9 cellular contexts compared by ENCODE assay signal in genomic region chr3:4898454-4899313, GRCh38.
DNase-seq lines count a peak whose midpoint lies in the region; ATAC-seq, FAIRE-seq and TF ChIP-seq lines count a peak whose summit lies in the region.
"Had no signal": no experiment of that assay in that cellular context is flagged by ENCODE, and none has a peak within 500 bp of the region (broad histone marks: within the 10 kb centered on the region; RNA-seq: fewer than 3 reads in every experiment).

No MANE protein-coding gene starts in this region.

- FAIRE-seq in astrocyte (lab: Jason Lieb, UNC) (no peak), frontal cortex (lab: Jason Lieb, UNC) (no peak)

- H3K9me3 ChIP-seq in DND-41 (ENCODE audit: insufficient read depth, low read length, severe bottlenecking) (no peaks in the 10 kb centered on the region), astrocyte (ENCODE audit: insufficient read depth, low read depth, low read length) (no peaks in the 10 kb centered on the region)

- H3K36me3 Mint-ChIP-seq in astrocyte (ENCODE audit: low read depth, unreplicated experiment) = no peaks in the 10 kb centered on the region

- H3K79me2 ChIP-seq in DND-41 (ENCODE audit: insufficient read depth, low read length) = no peaks in the 10 kb centered on the region
- no peaks in the 10 kb centered on the region for H3K79me2 ChIP-seq in astrocyte (ENCODE audit: insufficient read depth, low read length)

- H3K4me1 Mint-ChIP-seq in astrocyte (ENCODE audit: low read depth, unreplicated experiment) = peaks cover 22% of the 10 kb centered on the region
- peaks cover 68% of the 10 kb centered on the region for H3K4me1 Mint-ChIP-seq in stimulated activated naive CD8-positive, alpha-beta T cell treated with anti-CD3 and anti-CD28 coated beads, Interleukin-15, amount 100 ng/mL, for 72 hours

- H3K27ac ChIP-seq in DND-41 (ENCODE audit: low read length) = no peak overlapping the region
- no peak overlapping the region for H3K27ac ChIP-seq in astrocyte (ENCODE audit: low read depth, low read length)
- H3K27ac ChIP-seq: HL-60 had no signal

- TF ChIP-seq CTCF in DND-41 (IDR thresholded peaks at IDR 0.05; ENCODE audit: borderline replicate concordance, extremely low read depth, low read length, poor library complexity, severe bottlenecking) (no peak), astrocyte (IDR thresholded peaks at IDR 0.05; ENCODE audit: insufficient read depth, low read depth, low read length) (no peak)

- no peaks in the 10 kb centered on the region for H3K9me3 Mint-ChIP-seq in astrocyte (ENCODE audit: unreplicated experiment)
- peaks cover 0 to 5% of the 10 kb centered on the region in 2 donors for H3K9me3 Mint-ChIP-seq in stimulated activated naive CD8-positive, alpha-beta T cell treated with anti-CD3 and anti-CD28 coated beads, Interleukin-15, amount 100 ng/mL, for 72 hours

- no peak overlapping the region for H3K4me3 ChIP-seq in DND-41 (ENCODE audit: low read depth in 1 of 2, low read length in 2 of 2)
- H3K4me3 ChIP-seq in astrocyte (ENCODE audit: insufficient read depth, low read depth, low read length) = no peak overlapping the region

- peak overlapping the region; percentile 70 for H3K27ac Mint-ChIP-seq in astrocyte (ENCODE audit: unreplicated experiment)
- H3K27ac Mint-ChIP-seq in stimulated activated naive CD8-positive, alpha-beta T cell treated with anti-CD3 and anti-CD28 coated beads, Interleukin-15, amount 100 ng/mL, for 72 hours = peak overlapping the region; percentile 4 to 88

- no peaks in the 10 kb centered on the region for H3K27me3 ChIP-seq in DND-41 (ENCODE audit: insufficient read depth, low read length, poor library complexity)
- no peaks in the 10 kb centered on the region for H3K27me3 ChIP-seq in astrocyte (ENCODE audit: insufficient read depth, low read length)

- no peak for DNase-seq in DND-41
- DNase-seq in astrocyte (ENCODE audit: low read depth) = peak; percentile 46
- DNase-seq in stimulated activated naive CD8-positive, alpha-beta T cell treated with anti-CD3 and anti-CD28 coated beads, Interleukin-15, amount 100 ng/mL, for 72 hours = peak in 1 of 2 donors; percentile 36
- DNase-seq in stimulated activated CD4-positive, alpha-beta T cell treated with anti-CD3 and anti-CD28 coated beads, Interleukin-2, amount 100 ng/mL, for 24 hours = no peak
- no peak for DNase-seq in Ammon's horn (ENCODE audit: low spot score)
- DNase-seq in frontal cortex (ENCODE audit: low spot score in 2 of 2) = no peak

- H4K20me1 ChIP-seq in DND-41 (ENCODE audit: insufficient read depth, low read length) (no peaks in the 10 kb centered on the region), astrocyte (ENCODE audit: insufficient read depth, low read length) (no peaks in the 10 kb centered on the region)

- ATAC-seq in DND-41 (ENCODE audit: insufficient read depth, low read depth) (peak; percentile 32), GM19452 (IDR thresholded peaks at IDR 0.05; ENCODE audit: unreplicated experiment) (peak; percentile 99), HG03432 (IDR thresholded peaks at IDR 0.05; ENCODE audit: unreplicated experiment) (peak; percentile 99)
- peak; percentile 93 for ATAC-seq in stimulated activated naive CD8-positive, alpha-beta T cell treated with anti-CD3 and anti-CD28 coated beads, Interleukin-15, amount 100 ng/mL, for 72 hours

- H3K36me3 ChIP-seq in DND-41 (ENCODE audit: insufficient read depth, low read length) = no peaks in the 10 kb centered on the region
- H3K36me3 ChIP-seq in astrocyte (ENCODE audit: insufficient read depth, low read length) = no peaks in the 10 kb centered on the region

- H3K4me2 ChIP-seq in DND-41 (ENCODE audit: insufficient read depth, low read length) (no peak overlapping the region), astrocyte (ENCODE audit: low read length) (peak overlapping the region; percentile 6)

- H3K4me3 Mint-ChIP-seq in astrocyte (ENCODE audit: unreplicated experiment) = no peak overlapping the region
- H3K4me3 Mint-ChIP-seq in stimulated activated naive CD8-positive, alpha-beta T cell treated with anti-CD3 and anti-CD28 coated beads, Interleukin-15, amount 100 ng/mL, for 72 hours = peak overlapping the region; percentile 58 to 65

- peaks cover 3% of the 10 kb centered on the region; the same call in 1 of the 2 replicates for H3K4me1 ChIP-seq in DND-41 (ENCODE audit: insufficient read depth, low read length)
- H3K4me1 ChIP-seq in astrocyte (ENCODE audit: insufficient read depth, low read length) = peaks cover 13% of the 10 kb centered on the region

- no peak overlapping the region for H2AFZ ChIP-seq in DND-41 (ENCODE audit: low read depth, low read length)
- H2AFZ ChIP-seq in astrocyte (ENCODE audit: low read depth, low read length) = no peak overlapping the region

- peaks cover 6% of the 10 kb centered on the region for H3K27me3 Mint-ChIP-seq in astrocyte (ENCODE audit: low read depth, unreplicated experiment)
- H3K27me3 Mint-ChIP-seq in stimulated activated naive CD8-positive, alpha-beta T cell treated with anti-CD3 and anti-CD28 coated beads, Interleukin-15, amount 100 ng/mL, for 72 hours = no peaks in the 10 kb centered on the region

- H3K9ac ChIP-seq in DND-41 (ENCODE audit: low read depth, low read length) (no peak overlapping the region), astrocyte (ENCODE audit: low read length) (no peak overlapping the region)

Comparison
In these comparisons a context has a peak if more than half of its experiments do, and no peak if none do; other contexts are left out.
1. ATAC-seq: peak in every context shown above with its lines; median percentile 99 in GM19452; 99 in HG03432; 93 in stimulated activated naive CD8-positive, alpha-beta T cell treated with anti-CD3 and anti-CD28 coated beads, Interleukin-15, amount 100 ng/mL, for 72 hours; 32 in DND-41.